ENCODE assay signal across 12 cellular contexts in genomic region chr2:152646775-152647174, GRCh38.
DNase-seq lines count a peak whose midpoint lies in the region; ATAC-seq, FAIRE-seq and TF ChIP-seq lines count a peak whose summit lies in the region.
"Had no signal": no experiment of that assay in that cellular context is flagged by ENCODE, and none has a peak within 500 bp of the region (broad histone marks: within the 10 kb centered on the region; RNA-seq: fewer than 3 reads in every experiment).

No MANE protein-coding gene starts in this region.

- H3K9me3 ChIP-seq in A549 (no peaks in the 10 kb centered on the region), mesenchymal stem cell (ENCODE audit: control insufficient read depth, low read length) (no peaks in the 10 kb centered on the region)

- TF ChIP-seq POLR2A in A549 (IDR thresholded peaks at IDR 0.05; ENCODE audit: low read length): no peak

- no peak for FAIRE-seq in A549 (lab: Jason Lieb, UNC)
- FAIRE-seq in HTR-8/SVneo (lab: Jason Lieb, UNC): peak; percentile 71

- no peak overlapping the region for H2BK12ac ChIP-seq in mesenchymal stem cell (ENCODE audit: low read length in 2 of 2)

- ATAC-seq in A549 (peak; percentile 62 to 72), HG02981 (IDR thresholded peaks at IDR 0.05; ENCODE audit: unreplicated experiment) (no peak), HG03280 (IDR thresholded peaks at IDR 0.05; ENCODE audit: unreplicated experiment) (no peak)

- peaks cover 17 to 79% of the 10 kb centered on the region in 2 experiments for H3K36me3 ChIP-seq in mesenchymal stem cell (ENCODE audit: control insufficient read depth in 1 of 2, insufficient read depth in 2 of 2, low read depth in 1 of 2, low read length in 2 of 2)

- CTCF ChIA-PET in A549 (lab: Yijun Ruan, JAX): interaction anchor here (1.1 to 6.3 kb wide), 4 partner anchors 13 to 471 kb away, joined by 3 to 63 read pairs (median 8); partner anchors contain the start of gene STAM2

- no peak overlapping the region for H2BK120ac ChIP-seq in mesenchymal stem cell (ENCODE audit: low read depth, low read length)

- no peak for TF ChIP-seq RAD21 in A549 (conservative IDR thresholded peaks at IDR 0.05 in 1 of 2, IDR thresholded peaks at IDR 0.05 in 1 of 2)

- TF ChIP-seq EP300 in A549 (IDR thresholded peaks at IDR 0.05): no peak

- H3K79me1 ChIP-seq in mesenchymal stem cell (replicated peaks; ENCODE audit: low read length, poor library complexity, severe bottlenecking): peaks cover 4% of the 10 kb centered on the region

- no peak overlapping the region for H3K14ac ChIP-seq in mesenchymal stem cell (ENCODE audit: low read length in 2 of 2)

- no peaks in the 10 kb centered on the region for H3K27me3 ChIP-seq in mesenchymal stem cell (ENCODE audit: control insufficient read depth in 1 of 2, insufficient read depth in 1 of 2, low read length in 2 of 2)

- H2BK5ac ChIP-seq in mesenchymal stem cell (ENCODE audit: low read depth, low read length, poor library complexity, severe bottlenecking): no peak overlapping the region

- H3K27ac ChIP-seq in A549: no peak overlapping the region
- peak overlapping the region; percentile 56 for H3K27ac ChIP-seq in mesenchymal stem cell (ENCODE audit: low read length, poor library complexity, severe bottlenecking)
- H3K27ac ChIP-seq: C4-2B had no signal

- no peak overlapping the region for H3K23ac ChIP-seq in mesenchymal stem cell (ENCODE audit: low read length in 2 of 2)

- H3K4me1 ChIP-seq in A549: peaks cover 15% of the 10 kb centered on the region; the same call in 2 of the 3 replicates
- H3K4me1 ChIP-seq in mesenchymal stem cell (ENCODE audit: control insufficient read depth, insufficient read depth, low read depth, low read length): peaks cover 3% of the 10 kb centered on the region

- no peak overlapping the region for H4K8ac ChIP-seq in mesenchymal stem cell (ENCODE audit: low read length)

- H3K4ac ChIP-seq in mesenchymal stem cell (ENCODE audit: low read depth in 1 of 2, low read length in 2 of 2): no peak overlapping the region

- H2AFZ ChIP-seq in mesenchymal stem cell (ENCODE audit: low read depth, low read length): no peak overlapping the region

- H3K4me2 ChIP-seq in A549 (no peak overlapping the region), mesenchymal stem cell (ENCODE audit: low read length, poor library complexity, severe bottlenecking) (no peak overlapping the region)

- TF ChIP-seq CTCF in A549 (IDR thresholded peaks at IDR 0.05): no peak

- H3K18ac ChIP-seq in mesenchymal stem cell (ENCODE audit: low read depth in 1 of 2, low read length in 2 of 2): no peak overlapping the region

- H4K91ac ChIP-seq in mesenchymal stem cell (ENCODE audit: low read length): no peak overlapping the region

- DNase-seq in A549 (ENCODE audit: low read depth in 1 of 2, low spot score in 1 of 2) (peak; percentile 4 to 36), HTR-8/SVneo (ENCODE audit: insufficient read length, low spot score) (peak; percentile 75), cerebellar cortex (ENCODE audit: low spot score) (peak; percentile 22), mesenchymal stem cell (peak; percentile 67), H4 (ENCODE audit: low spot score) (no peak), superior temporal gyrus (ENCODE audit: extremely low spot score) (no peak)
- DNase-seq: activated gamma-delta T cell treated with Interleukin-2 at 50 U/mL for 16 hours; NCI-H1930; stimulated activated CD4-positive, alpha-beta T cell treated with anti-CD3 and anti-CD28 coated beads, Interleukin-4, amount 100 ng/mL, for 4 hours had no signal

- POLR2A ChIA-PET in A549 (lab: Yijun Ruan, JAX): interaction anchor here (0.5 kb wide), 1 partner anchor 245 kb away, joined by 3 read pairs; no protein-coding TSS in a partner anchor

- no peak overlapping the region for H2AK5ac ChIP-seq in mesenchymal stem cell (ENCODE audit: low read length, severe bottlenecking)

- H3K9ac ChIP-seq in mesenchymal stem cell (ENCODE audit: low read length): peak overlapping the region; percentile 63

- H3K4me3 ChIP-seq in A549: no peak overlapping the region
- H3K4me3 ChIP-seq in mesenchymal stem cell (ENCODE audit: insufficient read depth in 1 of 2, low read depth in 1 of 2, low read length in 2 of 2): no peak overlapping the region

- WGBS in A549 (ENCODE audit: missing lambda C conversion rate): 79% methylated on average over 3 of the region's 3 CpGs
- WGBS in mesenchymal stem cell: 90% methylated on average over 3 of the region's 3 CpGs

- H2BK15ac ChIP-seq in mesenchymal stem cell (ENCODE audit: low read depth, poor library complexity, severe bottlenecking): no peak overlapping the region

TF ChIP-seq in A549, 52 proteins besides CTCF, POLR2A, EP300 and RAD21:
- TF ChIP-seq MAFK (IDR thresholded peaks at IDR 0.05; ENCODE audit: partially characterized antibody) (peak; percentile 66), HES2 (IDR thresholded peaks at IDR 0.05) (no peak)
TF ChIP-seq in A549: peak in this region for 1.

Comparison
In these comparisons a context has a peak if more than half of its experiments do, and no peak if none do; other contexts are left out.
1. ATAC-seq: peak in A549 (2 of 2); none in HG02981 (single experiment) and HG03280 (single experiment).
2. DNase-seq: peak in A549 (2 of 2), HTR-8/SVneo (single experiment), cerebellar cortex (single experiment) and mesenchymal stem cell (single experiment); none in H4 (single experiment) and superior temporal gyrus (single experiment).